Comparison of ENCODE assay signal across 8 cellular contexts in the genomic region with DNA sequence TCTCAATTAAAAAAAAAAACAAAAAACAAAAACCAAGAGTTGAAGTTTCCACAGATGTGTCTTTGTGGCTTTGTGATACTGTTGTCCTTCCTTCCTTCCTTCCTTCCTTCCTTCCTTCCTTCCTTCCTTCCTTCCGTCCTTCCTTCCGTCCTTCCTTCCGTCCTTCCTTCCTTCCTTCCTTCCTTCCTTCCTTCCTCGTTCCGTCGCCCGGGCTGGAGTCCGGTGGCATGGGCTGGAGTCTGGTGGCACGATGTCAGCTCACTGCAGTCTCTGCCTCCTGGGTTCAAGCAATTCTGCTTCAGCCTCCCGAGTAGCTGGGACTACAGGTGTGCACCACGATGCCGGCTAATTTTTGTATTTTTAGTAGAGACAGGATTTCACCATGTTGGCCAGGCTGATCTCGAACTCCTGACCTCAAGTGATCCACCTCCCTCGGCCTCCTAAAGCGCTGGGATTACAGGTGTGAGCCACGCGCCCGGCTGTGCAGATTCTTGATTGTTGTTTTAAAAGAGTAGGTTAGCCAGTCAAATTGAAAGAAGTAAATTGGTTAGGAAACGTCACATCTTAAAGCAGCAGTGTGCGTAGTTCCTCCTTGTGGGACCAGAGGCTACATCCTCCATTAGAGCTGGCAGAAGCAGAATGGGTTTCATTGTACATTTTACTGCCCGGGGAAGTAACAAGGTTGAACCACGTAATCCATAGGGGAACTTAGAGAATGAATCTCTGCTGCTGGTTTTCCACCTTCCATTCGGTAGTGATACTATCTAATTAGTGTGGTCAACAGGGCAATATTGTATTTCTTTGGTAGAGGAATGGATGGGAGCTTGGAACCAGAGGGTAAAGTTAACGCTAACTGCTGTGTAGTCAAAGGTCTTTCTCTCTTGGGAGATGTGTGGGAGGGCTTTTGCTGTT. TPM values are rescaled to one million over a fixed set of nuclear protein-coding genes. Genes with fewer than 3 reads are reported as not detected.
DNase-seq lines count a peak whose midpoint lies in the region; ATAC-seq and TF ChIP-seq lines count a peak whose summit lies in the region.

No MANE protein-coding gene starts in this region.

- H3K27ac Mint-ChIP-seq in activated CD8-positive, alpha-beta T cell treated with anti-CD3 and anti-CD28 coated beads, Interleukin-2, amount 10 ng/mL, durations not matched to agents 7 days and 5 days: peak overlapping the region; percentile 78

- H3K27me3 ChIP-seq in right atrium auricular region: no peaks in the 10 kb centered on the region
- H3K27me3 ChIP-seq in effector memory CD4-positive, alpha-beta T cell (replicated peaks; ENCODE audit: control insufficient read depth, insufficient read depth, low read length, poor library complexity, severe bottlenecking): no peaks in the 10 kb centered on the region

- H3K4me3 ChIP-seq in right atrium auricular region: no peak overlapping the region
- no peak overlapping the region for H3K4me3 ChIP-seq in effector memory CD4-positive, alpha-beta T cell (ENCODE audit: insufficient read depth, low read depth, low read length, poor library complexity, severe bottlenecking)

- POLR2A ChIA-PET in activated CD8-positive, alpha-beta T cell treated with anti-CD3 and anti-CD28 coated beads, Interleukin-2, amount 10 ng/mL, durations not matched to agents 7 days and 5 days (lab: Charles Lee): interaction anchor here (1.2 kb wide), 1 partner anchor 11 kb away, joined by 3 read pairs; no protein-coding TSS in a partner anchor

- H3K36me3 Mint-ChIP-seq in activated CD8-positive, alpha-beta T cell treated with anti-CD3 and anti-CD28 coated beads, Interleukin-2, amount 10 ng/mL, durations not matched to agents 7 days and 5 days (ENCODE audit: low read depth): peaks cover 48% of the 10 kb centered on the region

- H3K4me1 ChIP-seq in right atrium auricular region: peaks cover 0 to 86% of the 10 kb centered on the region in 2 donors
- peaks cover 20% of the 10 kb centered on the region for H3K4me1 ChIP-seq in effector memory CD4-positive, alpha-beta T cell (ENCODE audit: control insufficient read depth, insufficient read depth, low read length, poor library complexity, severe bottlenecking)

- no peak overlapping the region for H3K4me3 Mint-ChIP-seq in activated CD8-positive, alpha-beta T cell treated with anti-CD3 and anti-CD28 coated beads, Interleukin-2, amount 10 ng/mL, durations not matched to agents 7 days and 5 days

- H3K9me3 ChIP-seq in right atrium auricular region: no peaks in the 10 kb centered on the region
- no peaks in the 10 kb centered on the region for H3K9me3 ChIP-seq in effector memory CD4-positive, alpha-beta T cell (ENCODE audit: control insufficient read depth, low read length)

- no peak for TF ChIP-seq CTCF in right atrium auricular region (IDR thresholded peaks at IDR 0.05)

- H3K9me3 Mint-ChIP-seq in activated CD8-positive, alpha-beta T cell treated with anti-CD3 and anti-CD28 coated beads, Interleukin-2, amount 10 ng/mL, durations not matched to agents 7 days and 5 days (ENCODE audit: insufficient read depth): no peaks in the 10 kb centered on the region

- H3K27ac ChIP-seq in right atrium auricular region: peak overlapping the region; percentile 84 to 95
- no peak overlapping the region for H3K27ac ChIP-seq in effector memory CD4-positive, alpha-beta T cell (ENCODE audit: insufficient read depth, low read length, poor library complexity, severe bottlenecking)

- peaks cover 52% of the 10 kb centered on the region for H3K4me1 Mint-ChIP-seq in activated CD8-positive, alpha-beta T cell treated with anti-CD3 and anti-CD28 coated beads, Interleukin-2, amount 10 ng/mL, durations not matched to agents 7 days and 5 days (ENCODE audit: low read depth)

- H3K27me3 Mint-ChIP-seq in activated CD8-positive, alpha-beta T cell treated with anti-CD3 and anti-CD28 coated beads, Interleukin-2, amount 10 ng/mL, durations not matched to agents 7 days and 5 days (ENCODE audit: low read depth): no peaks in the 10 kb centered on the region

- intact Hi-C loops in left cardiac atrium (cut with DNase I) (no loop called here), posterior cingulate gyrus (cut with DNase I) (no loop called here)

- CTCF ChIA-PET in activated CD8-positive, alpha-beta T cell treated with anti-CD3 and anti-CD28 coated beads, Interleukin-2, amount 10 ng/mL, durations not matched to agents 7 days and 5 days (lab: Charles Lee): interaction anchor here (1.5 kb wide), 1 partner anchor 19 kb away, joined by 3 read pairs; no protein-coding TSS in a partner anchor

- H3K36me3 ChIP-seq in right atrium auricular region: peaks cover 39% of the 10 kb centered on the region
- H3K36me3 ChIP-seq in effector memory CD4-positive, alpha-beta T cell (ENCODE audit: control insufficient read depth, insufficient read depth, low read length): peaks cover 44% of the 10 kb centered on the region

- no peak for ATAC-seq in left cardiac atrium
- ATAC-seq in HG02870 (IDR thresholded peaks at IDR 0.05; ENCODE audit: unreplicated experiment): peak; percentile 91
- no peak for ATAC-seq in activated CD8-positive, alpha-beta T cell treated with anti-CD3 and anti-CD28 coated beads, Interleukin-2, amount 10 ng/mL, durations not matched to agents 7 days and 5 days

- DNase-seq in right atrium auricular region (ENCODE audit: low spot score) (no peak), left cardiac atrium (no peak), hypothalamus (lab: John Stamatoyannopoulos, UW) (no peak), posterior cingulate gyrus (no peak)
- no peak for DNase-seq in activated CD8-positive, alpha-beta T cell treated with anti-CD3 and anti-CD28 coated beads, Interleukin-2, amount 10 ng/mL, durations not matched to agents 7 days and 5 days
- no peak for DNase-seq in effector memory CD4-positive, alpha-beta T cell
- DNase-seq in stimulated activated CD4-positive, alpha-beta T cell treated with anti-CD3 and anti-CD28 coated beads, Interleukin-2, amount 100 ng/mL, for 48 hours: no peak

RNA-seq across cellular contexts. Expression of gene DNAJB6, which starts 20.6 kb away (rescaled TPM):
- total RNA-seq in right atrium auricular region (100 to 1,000 TPM; 134 to 137 TPM), left cardiac atrium (100 to 1,000 TPM; 158 to 159 TPM)
- 10 to 100 TPM; 69.3 to 74.9 TPM for total RNA-seq in activated CD8-positive, alpha-beta T cell treated with anti-CD3 and anti-CD28 coated beads, Interleukin-2, amount 10 ng/mL, durations not matched to agents 7 days and 5 days
